1 cellular context compared by ENCODE assay signal in the genomic region with DNA sequence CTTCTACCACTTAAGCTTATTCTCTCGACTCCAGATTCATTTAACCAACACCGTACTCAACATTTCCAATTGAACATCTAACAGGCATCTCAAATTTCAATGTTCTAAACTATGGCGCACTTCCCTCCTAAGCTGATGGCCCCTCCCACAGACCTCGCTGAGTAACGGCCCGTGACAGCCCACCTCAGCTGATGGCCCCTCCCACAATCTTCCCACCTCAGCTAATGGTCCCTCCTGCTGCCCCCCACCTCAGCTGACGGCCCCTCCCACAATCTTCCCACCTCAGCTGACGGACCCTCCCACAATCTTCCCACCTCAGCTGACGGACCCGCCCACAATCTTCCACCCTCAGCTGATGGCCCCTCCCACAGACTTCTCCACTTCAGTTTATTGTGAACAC.
TF ChIP-seq lines count a peak whose summit lies in the region.

No MANE protein-coding gene starts in this region.

TF ChIP-seq in K562, 482 proteins besides CTCF, POLR2A, EP300 and RAD21:
- TF ChIP-seq, protein P1, sequence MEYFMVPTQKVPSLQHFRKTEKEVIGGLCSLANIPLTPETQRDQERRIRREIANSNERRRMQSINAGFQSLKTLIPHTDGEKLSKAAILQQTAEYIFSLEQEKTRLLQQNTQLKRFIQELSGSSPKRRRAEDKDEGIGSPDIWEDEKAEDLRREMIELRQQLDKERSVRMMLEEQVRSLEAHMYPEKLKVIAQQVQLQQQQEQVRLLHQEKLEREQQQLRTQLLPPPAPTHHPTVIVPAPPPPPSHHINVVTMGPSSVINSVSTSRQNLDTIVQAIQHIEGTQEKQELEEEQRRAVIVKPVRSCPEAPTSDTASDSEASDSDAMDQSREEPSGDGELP (CRISPR knock-in tag; IDR thresholded peaks at IDR 0.05; ENCODE audit: borderline replicate concordance), result peak; percentile 39; the same call in 1 of the 2 replicates
- TF ChIP-seq, protein P2, sequence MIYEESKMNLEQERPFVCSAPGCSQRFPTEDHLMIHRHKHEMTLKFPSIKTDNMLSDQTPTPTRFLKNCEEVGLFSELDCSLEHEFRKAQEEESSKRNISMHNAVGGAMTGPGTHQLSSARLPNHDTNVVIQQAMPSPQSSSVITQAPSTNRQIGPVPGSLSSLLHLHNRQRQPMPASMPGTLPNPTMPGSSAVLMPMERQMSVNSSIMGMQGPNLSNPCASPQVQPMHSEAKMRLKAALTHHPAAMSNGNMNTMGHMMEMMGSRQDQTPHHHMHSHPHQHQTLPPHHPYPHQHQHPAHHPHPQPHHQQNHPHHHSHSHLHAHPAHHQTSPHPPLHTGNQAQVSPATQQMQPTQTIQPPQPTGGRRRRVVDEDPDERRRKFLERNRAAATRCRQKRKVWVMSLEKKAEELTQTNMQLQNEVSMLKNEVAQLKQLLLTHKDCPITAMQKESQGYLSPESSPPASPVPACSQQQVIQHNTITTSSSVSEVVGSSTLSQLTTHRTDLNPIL (CRISPR knock-in tag; IDR thresholded peaks at IDR 0.05), result no peak
TF ChIP-seq in K562: peak in this region for 1.
